17 cellular contexts compared by ENCODE assay signal in genomic region chr5:150505816-150506215, GRCh38. TPM values are rescaled to one million over a fixed set of nuclear protein-coding genes. Genes with fewer than 3 reads are reported as not detected.
DNase-seq lines count a peak whose midpoint lies in the region; FAIRE-seq and TF ChIP-seq lines count a peak whose summit lies in the region.
"Had no signal": no experiment of that assay in that cellular context is flagged by ENCODE, and none has a peak within 500 bp of the region (broad histone marks: within the 10 kb centered on the region; RNA-seq: fewer than 3 reads in every experiment).

No MANE protein-coding gene starts in this region.

- H3K36me3 Mint-ChIP-seq in endodermal cell (ENCODE audit: low read depth) = no peaks in the 10 kb centered on the region
- H3K36me3 Mint-ChIP-seq: activated naive CD4-positive, alpha-beta T cell treated with anti-CD3 and anti-CD28 coated beads, Interleukin-2, amount 10 ng/mL, durations not matched to agents 7 days and 5 days had no signal

- H3K27me3 ChIP-seq in endodermal cell (ENCODE audit: control insufficient read depth, insufficient read depth, low read length, poor library complexity, severe bottlenecking) = no peaks in the 10 kb centered on the region
- no peaks in the 10 kb centered on the region for H3K27me3 ChIP-seq in osteoblast (ENCODE audit: insufficient read depth, low read length)
- no peaks in the 10 kb centered on the region for H3K27me3 ChIP-seq in thyroid gland

- H3K4me1 ChIP-seq in endodermal cell (ENCODE audit: control insufficient read depth, insufficient read depth, low read length) (peaks cover 22% of the 10 kb centered on the region), osteoblast (ENCODE audit: insufficient read depth, low read length) (peaks cover 79% of the 10 kb centered on the region), thyroid gland (peaks cover 95 to 100% of the 10 kb centered on the region in 2 donors), kidney (ENCODE audit: control insufficient read depth in 1 of 2, insufficient read depth in 1 of 2, low read depth in 1 of 2, low read length in 2 of 2) (peaks cover 57 to 60% of the 10 kb centered on the region in 2 donors)

- no peak for FAIRE-seq in kidney (lab: Jason Lieb, UNC)

- peaks cover 45% of the 10 kb centered on the region for H4K20me1 ChIP-seq in osteoblast (ENCODE audit: insufficient read depth, low read length)

- intact Hi-C loops in thyroid gland (cut with DNase I) = no loop called here
- intact Hi-C loops in kidney (cut with DNase I) = no loop called here

- no peak for TF ChIP-seq CTCF in endodermal cell (conservative IDR thresholded peaks at IDR 0.05)
- no peak for TF ChIP-seq CTCF in osteoblast (IDR thresholded peaks at IDR 0.05; ENCODE audit: extremely low read depth, low read depth, low read length)
- no peak for TF ChIP-seq CTCF in thyroid gland (IDR thresholded peaks at IDR 0.05)
- TF ChIP-seq CTCF in kidney (IDR thresholded peaks at IDR 0.05; ENCODE audit: borderline replicate concordance, extremely low read depth, insufficient read depth) = no peak

- no peak overlapping the region for H3K4me2 ChIP-seq in osteoblast (ENCODE audit: insufficient read depth, low read length)
- H3K4me2 ChIP-seq: PC-9 had no signal

- no peak overlapping the region for H3K4me3 Mint-ChIP-seq in endodermal cell
- H3K4me3 Mint-ChIP-seq: activated naive CD4-positive, alpha-beta T cell treated with anti-CD3 and anti-CD28 coated beads, Interleukin-2, amount 10 ng/mL, durations not matched to agents 7 days and 5 days; activated T-cell treated with anti-CD3 and anti-CD28 coated beads, Interleukin-2, amount 50 U/mL, for 4 hours; B cell; dendritic cell treated with granulocyte-macrophage colony-stimulating factor and Interleukin-4, amounts not matched to agents 40 ng/mL and 50 ng/mL, for 4 days had no signal

- TF ChIP-seq POLR2A in thyroid gland (IDR thresholded peaks at IDR 0.05) = no peak

- DNase-seq in endodermal cell (no peak), osteoblast (ENCODE audit: insufficient read length, low spot score, missing footprints) (no peak), thyroid gland (no peak), AML-193 (lab: John Stamatoyannopoulos, UW) (no peak), kidney (no peak), NCI-H2081 (lab: John Stamatoyannopoulos, UW) (no peak)
- DNase-seq: activated CD4-positive, CD25-positive, alpha-beta regulatory T cell; activated naive CD4-positive, alpha-beta T cell treated with anti-CD3 and anti-CD28 coated beads, Interleukin-2, amount 10 ng/mL, durations not matched to agents 7 days and 5 days; activated T-cell treated with anti-CD3 and anti-CD28 coated beads, Interleukin-2, amount 50 U/mL, for 4 hours; MM.1S; NCI-H1694; NCI-H774; PC-9 had no signal

- 93 to 96% methylated on average over 8 of the region's 8 CpGs for WGBS in endodermal cell (ENCODE audit: insufficient coverage in 1 of 2, insufficient read length in 1 of 2), 2 experiments
- WGBS in thyroid gland, 2 donors = 93 to 94% methylated on average over 8 of the region's 8 CpGs

- peak overlapping the region; percentile 56 for H3K27ac ChIP-seq in angular gyrus (ENCODE audit: low read depth, low read length)
- H3K27ac ChIP-seq in endodermal cell (ENCODE audit: low read depth, low read length) = no peak overlapping the region
- peak overlapping the region; percentile 97 for H3K27ac ChIP-seq in osteoblast (ENCODE audit: low read depth, low read length)
- peak overlapping the region; percentile 95 to 98 (median 96) for H3K27ac ChIP-seq in thyroid gland
- no peak overlapping the region for H3K27ac ChIP-seq in kidney (ENCODE audit: low read depth in 2 of 2, low read length in 2 of 2)
- H3K27ac ChIP-seq: PC-9 had no signal

- H3K36me3 ChIP-seq in endodermal cell (ENCODE audit: control insufficient read depth, insufficient read depth, low read length) (peaks cover 8% of the 10 kb centered on the region), osteoblast (ENCODE audit: insufficient read depth, low read length) (peaks cover 31% of the 10 kb centered on the region), thyroid gland (no peaks in the 10 kb centered on the region), kidney (ENCODE audit: control insufficient read depth in 1 of 2, insufficient read depth in 2 of 2, low read length in 2 of 2) (no peaks in the 10 kb centered on the region)

- H3K9ac ChIP-seq in endodermal cell (ENCODE audit: extremely low read depth, low read length, poor library complexity, severe bottlenecking) = no peak overlapping the region
- H3K9ac ChIP-seq in kidney (ENCODE audit: low read length in 2 of 2) = no peak overlapping the region

- peaks cover 47% of the 10 kb centered on the region for H3K4me1 Mint-ChIP-seq in endodermal cell
- H3K4me1 Mint-ChIP-seq: activated naive CD4-positive, alpha-beta T cell treated with anti-CD3 and anti-CD28 coated beads, Interleukin-2, amount 10 ng/mL, durations not matched to agents 7 days and 5 days; B cell had no signal

- H3K9me3 Mint-ChIP-seq in endodermal cell = no peaks in the 10 kb centered on the region
- H3K9me3 Mint-ChIP-seq: activated naive CD4-positive, alpha-beta T cell treated with anti-CD3 and anti-CD28 coated beads, Interleukin-2, amount 10 ng/mL, durations not matched to agents 7 days and 5 days; activated T-cell treated with anti-CD3 and anti-CD28 coated beads, Interleukin-2, amount 50 U/mL, for 4 hours; dendritic cell treated with granulocyte-macrophage colony-stimulating factor and Interleukin-4, amounts not matched to agents 40 ng/mL and 50 ng/mL, for 4 days had no signal

- no peaks in the 10 kb centered on the region for H3K27me3 Mint-ChIP-seq in endodermal cell (ENCODE audit: insufficient read depth)
- H3K27me3 Mint-ChIP-seq: B cell; dendritic cell treated with granulocyte-macrophage colony-stimulating factor and Interleukin-4, amounts not matched to agents 40 ng/mL and 50 ng/mL, for 4 days had no signal

- peak overlapping the region; percentile 30 for H3K27ac Mint-ChIP-seq in endodermal cell
- H3K27ac Mint-ChIP-seq: activated naive CD4-positive, alpha-beta T cell treated with anti-CD3 and anti-CD28 coated beads, Interleukin-2, amount 10 ng/mL, durations not matched to agents 7 days and 5 days; B cell; dendritic cell treated with granulocyte-macrophage colony-stimulating factor and Interleukin-4, amounts not matched to agents 40 ng/mL and 50 ng/mL, for 4 days had no signal

- H3K4me3 ChIP-seq in endodermal cell (ENCODE audit: low read length) (no peak overlapping the region), osteoblast (ENCODE audit: insufficient read depth, low read length) (no peak overlapping the region), thyroid gland (replicated peaks in 1 of 3) (no peak overlapping the region), kidney (ENCODE audit: low read length in 2 of 2) (no peak overlapping the region)
- H3K4me3 ChIP-seq: lung, PC-9 had no signal

- peaks cover 100% of the 10 kb centered on the region for H3K79me2 ChIP-seq in osteoblast (ENCODE audit: insufficient read depth, low read length)

- H3K9me3 ChIP-seq in endodermal cell (ENCODE audit: control insufficient read depth, low read length) (no peaks in the 10 kb centered on the region), osteoblast (ENCODE audit: low read depth, low read length) (no peaks in the 10 kb centered on the region), thyroid gland (no peaks in the 10 kb centered on the region), kidney (ENCODE audit: control insufficient read depth in 1 of 2, low read length in 2 of 2) (no peaks in the 10 kb centered on the region)

- H2AFZ ChIP-seq in osteoblast (ENCODE audit: low read length) = no peak overlapping the region
- H2AFZ ChIP-seq: PC-9 had no signal

RNA-seq across cellular contexts. Expression of gene NDST1, which starts 2.1 kb away (rescaled TPM):
- total RNA-seq in endodermal cell = 10 to 100 TPM; 53.3 to 71.7 TPM
- 40.7 TPM for polyA plus RNA-seq in endodermal cell (2013, experiment 1 of 2)
- polyA plus RNA-seq in endodermal cell (2013, experiment 2 of 2) = 37.5 TPM
- 89.9 and 104 TPM in 2 replicates for total RNA-seq in osteoblast
- 100 to 1,000 TPM in 2 of 4 donors, 10 to 100 TPM in 2; 84.9 to 171 (median 113) TPM for total RNA-seq in thyroid gland
- total RNA-seq in kidney = 60.7 TPM
- polyA plus RNA-seq in kidney (ENCODE audit: insufficient read depth, low read depth, low replicate concordance) = 11.7 TPM

RNA-seq across cellular contexts. Expression of gene RPS14, which starts 56.3 kb away (rescaled TPM):
- total RNA-seq in endodermal cell (1,000 to 10,000 TPM; 2,313 to 2,316 TPM), osteoblast (1,720 and 2,211 TPM in 2 replicates), thyroid gland (1,000 to 10,000 TPM; 2,017 to 5,540 (median 2,786) TPM), kidney (1,504 TPM)
- polyA plus RNA-seq in endodermal cell (2013, experiment 1 of 2) = 1,931 TPM
- 1,875 TPM for polyA plus RNA-seq in endodermal cell (2013, experiment 2 of 2)
- 1,994 TPM for polyA plus RNA-seq in kidney (ENCODE audit: insufficient read depth, low read depth, low replicate concordance)

Comparison
In these comparisons a context has a peak if more than half of its experiments do, and no peak if none do; other contexts are left out.
1. H3K27ac ChIP-seq: peak in angular gyrus (single experiment), osteoblast (single experiment) and thyroid gland (3 of 3); none in endodermal cell (single experiment) and kidney (0 of 2).